In genomic region chr15:84980196-84981053, GRCh38 we compare ENCODE assay signal across 1 cellular context.
TF ChIP-seq lines count a peak whose summit lies in the region.

No MANE protein-coding gene starts in this region.

TF ChIP-seq in HepG2, 621 proteins besides CTCF, POLR2A, EP300 and RAD21 (continued from another document and continues in another):
- TF ChIP-seq PAXIP1 (CRISPR knock-in tag; conservative IDR thresholded peaks at IDR 0.05) (peak; percentile 26; the same call in 1 of the 2 replicates), CENPBD1 (CRISPR knock-in tag; IDR thresholded peaks at IDR 0.05; ENCODE audit: borderline replicate concordance, low read depth) (peak; percentile 90; the same call in 1 of the 2 replicates), TRIM24 (CRISPR knock-in tag; IDR thresholded peaks at IDR 0.05) (no peak), THAP9 (CRISPR knock-in tag; IDR thresholded peaks at IDR 0.05; ENCODE audit: borderline replicate concordance) (peak; percentile 47; the same call in 1 of the 2 replicates), ZNF652 (CRISPR knock-in tag; IDR thresholded peaks at IDR 0.05; ENCODE audit: borderline replicate concordance, low read depth) (no peak), ZNF841 (CRISPR knock-in tag; IDR thresholded peaks at IDR 0.05; ENCODE audit: borderline replicate concordance) (peak; percentile 39; the same call in 1 of the 2 replicates), ZNF574 (CRISPR knock-in tag; IDR thresholded peaks at IDR 0.05) (peak; percentile 85; the same call in 1 of the 2 replicates), FLYWCH1 (CRISPR knock-in tag; IDR thresholded peaks at IDR 0.05) (no peak), SAFB2 (CRISPR knock-in tag; IDR thresholded peaks at IDR 0.05; ENCODE audit: borderline replicate concordance, low read depth) (no peak), ZNF18 (CRISPR knock-in tag; IDR thresholded peaks at IDR 0.05; ENCODE audit: insufficient replicate concordance) (peak; percentile 90), ATF7-NPFF (CRISPR knock-in tag; IDR thresholded peaks at IDR 0.05; ENCODE audit: low read depth) (no peak), RBAK (CRISPR knock-in tag; IDR thresholded peaks at IDR 0.05) (no peak), HHEX (CRISPR knock-in tag; IDR thresholded peaks at IDR 0.05) (no peak), ZSCAN30 (CRISPR knock-in tag; IDR thresholded peaks at IDR 0.05) (peak; percentile 47), U2AF1 (optimal IDR thresholded peaks at IDR 0.05; ENCODE audit: low read depth, low read length) (no peak), ZNF616 (CRISPR knock-in tag; IDR thresholded peaks at IDR 0.05; ENCODE audit: low read depth) (no peak), ZNF672 (CRISPR knock-in tag; IDR thresholded peaks at IDR 0.05) (0 out of 2 replicates have a peak, but pooled peaks have one; percentile 52), HOXA3 (CRISPR knock-in tag; IDR thresholded peaks at IDR 0.05) (peak; percentile 78; the same call in 1 of the 2 replicates), RCOR2 (CRISPR knock-in tag; IDR thresholded peaks at IDR 0.05) (peak; percentile 67), KLF16 (CRISPR knock-in tag; IDR thresholded peaks at IDR 0.05) (peak in 1 of 2 experiments; percentile 66; a peak in 2 of 4 replicates), ZNF644 (CRISPR knock-in tag; IDR thresholded peaks at IDR 0.05; ENCODE audit: low read depth) (no peak), ZNF367 (CRISPR knock-in tag; IDR thresholded peaks at IDR 0.05; ENCODE audit: borderline replicate concordance) (0 out of 2 replicates have a peak, but pooled peaks have one; percentile 57), ZBTB37 (CRISPR knock-in tag; IDR thresholded peaks at IDR 0.05) (no peak), ZNF619 (CRISPR knock-in tag; IDR thresholded peaks at IDR 0.05) (0 out of 2 replicates have a peak, but pooled peaks have one; percentile 69), HOXD1 (CRISPR knock-in tag; IDR thresholded peaks at IDR 0.05) (peak; percentile 67; the same call in 1 of the 2 replicates), E2F1 (CRISPR knock-in tag; IDR thresholded peaks at IDR 0.05) (peak; percentile 94), HNRNPL (IDR thresholded peaks at IDR 0.05; ENCODE audit: low read depth, low read length) (0 out of 2 replicates have a peak, but pooled peaks have one; percentile 64), TARDBP (CRISPR knock-in tag; IDR thresholded peaks at IDR 0.05) (peak; percentile 56; the same call in 1 of the 2 replicates), IKZF4 (CRISPR knock-in tag; IDR thresholded peaks at IDR 0.05; ENCODE audit: borderline replicate concordance, low read depth, not compliant biosample characterization) (no peak), ZNF501 (CRISPR knock-in tag; IDR thresholded peaks at IDR 0.05) (peak; percentile 35; the same call in 1 of the 2 replicates), ATF6 (CRISPR knock-in tag; conservative IDR thresholded peaks at IDR 0.05) (peak; percentile 67; the same call in 1 of the 2 replicates), PCBP1 (IDR thresholded peaks at IDR 0.05; ENCODE audit: borderline replicate concordance, low read depth, low read length) (0 out of 2 replicates have a peak, but pooled peaks have one; percentile 73), FIP1L1 (IDR thresholded peaks at IDR 0.05; ENCODE audit: borderline replicate concordance, insufficient read depth, low read depth, low read length) (0 out of 2 replicates have a peak, but pooled peaks have one; percentile 40), ZNF704 (CRISPR knock-in tag; IDR thresholded peaks at IDR 0.05; ENCODE audit: borderline replicate concordance) (0 out of 2 replicates have a peak, but pooled peaks have one; percentile 37), SNAPC2 (CRISPR knock-in tag; IDR thresholded peaks at IDR 0.05) (0 out of 2 replicates have a peak, but pooled peaks have one; percentile 24)
